19 cellular contexts compared by ENCODE assay signal in the genomic region with DNA sequence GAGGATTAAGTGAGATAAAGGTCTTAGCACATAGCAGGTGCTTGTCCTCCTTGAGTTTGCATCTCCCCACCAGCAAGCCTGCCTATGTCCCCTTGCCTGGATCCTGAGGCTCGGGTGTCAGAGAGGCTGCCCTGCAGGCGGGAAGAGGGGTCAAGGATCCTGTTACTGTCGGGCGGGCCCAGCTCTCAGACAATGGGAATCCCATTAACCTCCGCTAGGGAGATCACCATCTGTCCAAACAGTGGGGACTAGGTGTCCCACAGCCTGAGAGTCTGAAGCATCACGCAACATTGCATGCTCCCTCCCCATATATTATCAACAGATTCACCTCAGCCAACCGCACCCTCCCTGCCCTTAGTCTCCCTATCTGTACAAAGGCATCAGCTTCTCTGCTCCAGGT.
"Had no signal": no experiment of that assay in that cellular context is flagged by ENCODE, and none has a peak within 500 bp of the region (broad histone marks: within the 10 kb centered on the region; RNA-seq: fewer than 3 reads in every experiment).

No MANE protein-coding gene starts in this region.

- H3K4me3 ChIP-seq: adrenal gland, cardiac muscle cell, esophagus squamous epithelium, lung had no signal

- H2AFZ ChIP-seq: parathyroid adenoma had no signal

- H3K79me2 ChIP-seq: parathyroid adenoma had no signal

- H3K27me3 ChIP-seq: adrenal gland, cardiac muscle cell, neutrophil had no signal

- H3K9ac ChIP-seq: parathyroid adenoma had no signal

- H3K9me3 ChIP-seq: adrenal gland, esophagus squamous epithelium, neutrophil had no signal

- H3K4me1 ChIP-seq: adrenal gland, esophagus squamous epithelium, parathyroid adenoma had no signal

- ATAC-seq: left colon; stimulated activated memory B cell treated with anti-CD40 and anti-IgM and Interleukin-4, amounts not matched to agents 10 μg/mL and 1 μg/mL and 100 μg/mL, for 72 hours had no signal

- H3K36me3 ChIP-seq: adrenal gland, cardiac muscle cell, esophagus squamous epithelium, neutrophil had no signal

- FAIRE-seq: colon, endothelial cell of umbilical vein had no signal

- H3K27ac ChIP-seq: adrenal gland, cardiac muscle cell, esophagus squamous epithelium, neutrophil, parathyroid adenoma had no signal

- DNase-seq: activated CD4-positive, alpha-beta T cell treated with anti-CD3 and anti-CD28 coated beads, Interleukin-2, amount 50 U/mL, for 4 hours; activated CD4-positive, CD25-positive, alpha-beta regulatory T cell treated with anti-CD3 and anti-CD28 coated beads, Interleukin-2, amount 50 U/mL, for 72 hours; activated T-cell treated with anti-CD3 and anti-CD28 coated beads, Interleukin-2, amount 50 U/mL, for 24 hours; adrenal gland; esophagus squamous epithelium; hypothalamus; midbrain; retina; stimulated activated CD4-positive, alpha-beta T cell treated with anti-CD3 and anti-CD28 coated beads, Interleukin-2, amount 100 ng/mL, for 48 hours; T-helper 1 cell; T1000 had no signal
